1 cellular context compared by ENCODE assay signal in the genomic region with DNA sequence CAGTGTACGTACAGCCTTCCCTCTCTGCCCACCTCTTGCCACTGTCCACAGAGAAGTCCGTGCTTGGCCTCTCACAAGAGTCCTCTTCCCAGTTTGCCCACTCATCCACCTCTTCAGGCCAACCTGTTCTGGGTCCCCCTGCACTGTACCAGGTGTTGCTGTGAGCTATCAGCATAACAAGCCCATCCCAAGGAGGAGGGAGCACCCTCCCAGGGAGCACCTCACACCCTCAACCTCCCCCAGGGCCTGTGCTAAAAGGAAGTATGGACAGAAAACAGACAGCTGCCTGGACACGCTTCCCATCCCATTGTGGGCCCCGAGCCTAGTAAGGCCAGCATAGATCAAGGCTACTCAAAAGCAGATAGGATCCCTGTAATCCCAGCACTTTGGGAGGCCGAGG.
TF ChIP-seq lines count a peak whose summit lies in the region.

No MANE protein-coding gene starts in this region.

TF ChIP-seq in H1, 55 proteins besides CTCF, POLR2A, EP300 and RAD21:
- TF ChIP-seq CEBPB (IDR thresholded peaks at IDR 0.05; ENCODE audit: low read depth, low read length) = no peak
